In genomic region chr14:49999216-49999761, GRCh38 we compare ENCODE assay signal across 8 cellular contexts.
DNase-seq lines count a peak whose midpoint lies in the region; ATAC-seq and TF ChIP-seq lines count a peak whose summit lies in the region.

No MANE protein-coding gene starts in this region.

- peak; percentile 51 for ATAC-seq in activated CD8-positive, alpha-beta T cell treated with anti-CD3 and anti-CD28 coated beads, Interleukin-2, amount 10 ng/mL, durations not matched to agents 7 days and 5 days
- ATAC-seq in naive thymus-derived CD8-positive, alpha-beta T cell = peak; percentile 8 to 21

- TF ChIP-seq CTCF in GM13977 (IDR thresholded peaks at IDR 0.05; ENCODE audit: extremely low read depth, insufficient read depth, missing control alignments) (no peak), HFFc6 (IDR thresholded peaks at IDR 0.05) (no peak), endodermal cell (conservative IDR thresholded peaks at IDR 0.05) (no peak), suprapubic skin (IDR thresholded peaks at IDR 0.05) (no peak)

- no peaks in the 10 kb centered on the region for H3K9me3 ChIP-seq in endodermal cell (ENCODE audit: control insufficient read depth, low read length)
- H3K9me3 ChIP-seq in suprapubic skin = no peaks in the 10 kb centered on the region

- H3K27me3 Mint-ChIP-seq in HFFc6 (ENCODE audit: insufficient read depth) (no peaks in the 10 kb centered on the region; the same call in none of the 2 replicates), endodermal cell (ENCODE audit: insufficient read depth) (peaks cover 25% of the 10 kb centered on the region)
- H3K27me3 Mint-ChIP-seq in activated CD8-positive, alpha-beta T cell treated with anti-CD3 and anti-CD28 coated beads, Interleukin-2, amount 10 ng/mL, durations not matched to agents 7 days and 5 days (ENCODE audit: low read depth) = no peaks in the 10 kb centered on the region
- H3K27me3 Mint-ChIP-seq in naive thymus-derived CD8-positive, alpha-beta T cell = no peaks in the 10 kb centered on the region

- CTCF ChIA-PET in activated CD8-positive, alpha-beta T cell treated with anti-CD3 and anti-CD28 coated beads, Interleukin-2, amount 10 ng/mL, durations not matched to agents 7 days and 5 days (lab: Charles Lee) = interaction anchor here (0.6 to 6.5 kb wide), 24 partner anchors 14 to 312 kb away, joined by 3 to 89 read pairs (median 6); partner anchors contain the start of genes ARF6 and NEMF

- H3K27ac Mint-ChIP-seq in HFFc6 (peak overlapping the region; percentile 93), endodermal cell (no peak overlapping the region)
- peak overlapping the region; percentile 96 for H3K27ac Mint-ChIP-seq in activated CD8-positive, alpha-beta T cell treated with anti-CD3 and anti-CD28 coated beads, Interleukin-2, amount 10 ng/mL, durations not matched to agents 7 days and 5 days
- H3K27ac Mint-ChIP-seq in naive thymus-derived CD8-positive, alpha-beta T cell = peak overlapping the region; percentile 96 to 99 (median 98)

- H3K4me1 ChIP-seq in endodermal cell (ENCODE audit: control insufficient read depth, insufficient read depth, low read length) (peaks cover 21% of the 10 kb centered on the region), suprapubic skin (peaks cover 64% of the 10 kb centered on the region)

- H3K4me3 ChIP-seq in endodermal cell (ENCODE audit: low read length) (no peak overlapping the region), suprapubic skin (no peak overlapping the region)

- peaks cover 82% of the 10 kb centered on the region for H3K4me1 Mint-ChIP-seq in HFFc6 (ENCODE audit: low read depth)
- H3K4me1 Mint-ChIP-seq in activated CD8-positive, alpha-beta T cell treated with anti-CD3 and anti-CD28 coated beads, Interleukin-2, amount 10 ng/mL, durations not matched to agents 7 days and 5 days (ENCODE audit: low read depth) = peaks cover 80% of the 10 kb centered on the region
- peaks cover 36% of the 10 kb centered on the region for H3K4me1 Mint-ChIP-seq in endodermal cell
- peaks cover 32 to 62% (median 58%) of the 10 kb centered on the region in 4 donors for H3K4me1 Mint-ChIP-seq in naive thymus-derived CD8-positive, alpha-beta T cell

- H3K9me3 Mint-ChIP-seq in HFFc6 (no peaks in the 10 kb centered on the region), endodermal cell (no peaks in the 10 kb centered on the region)
- no peaks in the 10 kb centered on the region for H3K9me3 Mint-ChIP-seq in activated CD8-positive, alpha-beta T cell treated with anti-CD3 and anti-CD28 coated beads, Interleukin-2, amount 10 ng/mL, durations not matched to agents 7 days and 5 days (ENCODE audit: insufficient read depth)
- no peaks in the 10 kb centered on the region for H3K9me3 Mint-ChIP-seq in naive thymus-derived CD8-positive, alpha-beta T cell

- in situ Hi-C loops in GM13977 (cut with MboI; ENCODE audit: low pct_unique_long_range_greater_than_20kb, low sequenced_read_pairs, unreplicated experiment) = no loop called here

- H3K36me3 Mint-ChIP-seq in HFFc6 (ENCODE audit: low read depth) (no peaks in the 10 kb centered on the region), endodermal cell (ENCODE audit: low read depth) (no peaks in the 10 kb centered on the region)
- peaks cover 10% of the 10 kb centered on the region for H3K36me3 Mint-ChIP-seq in activated CD8-positive, alpha-beta T cell treated with anti-CD3 and anti-CD28 coated beads, Interleukin-2, amount 10 ng/mL, durations not matched to agents 7 days and 5 days (ENCODE audit: low read depth)
- peaks cover 0 to 2% (median 1%) of the 10 kb centered on the region in 3 donors for H3K36me3 Mint-ChIP-seq in naive thymus-derived CD8-positive, alpha-beta T cell

- H3K36me3 ChIP-seq in endodermal cell (ENCODE audit: control insufficient read depth, insufficient read depth, low read length) (no peaks in the 10 kb centered on the region), suprapubic skin (no peaks in the 10 kb centered on the region)

- TF ChIP-seq POLR2A in suprapubic skin (IDR thresholded peaks at IDR 0.05) = no peak

- H3K4me3 Mint-ChIP-seq in HFFc6 (peak overlapping the region; percentile 78), endodermal cell (peak overlapping the region; percentile 42)
- H3K4me3 Mint-ChIP-seq in activated CD8-positive, alpha-beta T cell treated with anti-CD3 and anti-CD28 coated beads, Interleukin-2, amount 10 ng/mL, durations not matched to agents 7 days and 5 days = peak overlapping the region; percentile 76
- H3K4me3 Mint-ChIP-seq in naive thymus-derived CD8-positive, alpha-beta T cell = peak overlapping the region; percentile 76 to 91 (median 88)

- 33% methylated on average over 4 of the region's 4 CpGs; no CpG with 5 or more reads in 1 of the 2 experiments for WGBS in endodermal cell (ENCODE audit: insufficient coverage in 1 of 2, insufficient read length in 1 of 2), 2 experiments
- 6% methylated on average over 4 of the region's 4 CpGs for WGBS in suprapubic skin

- H3K27me3 ChIP-seq in endodermal cell (ENCODE audit: control insufficient read depth, insufficient read depth, low read length, poor library complexity, severe bottlenecking) (peaks cover 27% of the 10 kb centered on the region), suprapubic skin (no peaks in the 10 kb centered on the region)

- TF ChIP-seq EP300 in suprapubic skin (IDR thresholded peaks at IDR 0.05) = no peak

- H3K27ac ChIP-seq in endodermal cell (ENCODE audit: low read depth, low read length) (no peak overlapping the region), suprapubic skin (peak overlapping the region; percentile 96)

- no peak overlapping the region for H3K9ac ChIP-seq in endodermal cell (ENCODE audit: extremely low read depth, low read length, poor library complexity, severe bottlenecking)

- POLR2A ChIA-PET in activated CD8-positive, alpha-beta T cell treated with anti-CD3 and anti-CD28 coated beads, Interleukin-2, amount 10 ng/mL, durations not matched to agents 7 days and 5 days (lab: Charles Lee) = interaction anchor here (0.6 to 9.0 kb wide), 25 partner anchors 7 to 136 kb away, joined by 3 to 307 read pairs (median 13); partner anchors contain the start of gene ARF6
- POLR2A ChIA-PET in naive thymus-derived CD8-positive, alpha-beta T cell (lab: Charles Lee) = interaction anchor here (0.6 to 7.6 kb wide), 15 partner anchors 8 to 303 kb away, joined by 3 to 173 read pairs (median 6); partner anchors contain the start of gene ARF6

- DNase-seq in GM13977 (ENCODE audit: low spot score) = peak; percentile 84
- DNase-seq in HFFc6 = peak; percentile 89
- DNase-seq in NCI-H460 (ENCODE audit: extremely low read depth, low read depth) = peak; percentile 51
- peak; percentile 90 for DNase-seq in activated CD8-positive, alpha-beta T cell treated with anti-CD3 and anti-CD28 coated beads, Interleukin-2, amount 10 ng/mL, durations not matched to agents 7 days and 5 days
- peak; percentile 79 for DNase-seq in endodermal cell
- DNase-seq in naive thymus-derived CD8-positive, alpha-beta T cell = peak; percentile 17 to 79 (median 48)
- DNase-seq in suprapubic skin (ENCODE audit: low spot score in 2 of 2) = peak; percentile 91 to 93
- DNase-seq in COLO829 (ENCODE audit: low spot score) = no peak
